In genomic region chr19:12478234-12478941, GRCh38 we compare ENCODE assay signal across 25 cellular contexts. TPM values are rescaled to one million over a fixed set of nuclear protein-coding genes. Genes with fewer than 3 reads are reported as not detected.
A peak's percentile ranks its signal among the peaks of the same experiment; 100 is the strongest.
DNase-seq lines count a peak whose midpoint lies in the region; TF ChIP-seq lines count a peak whose summit lies in the region.
"Had no signal": no experiment of that assay in that cellular context is flagged by ENCODE, and none has a peak within 500 bp of the region (broad histone marks: within the 10 kb centered on the region; RNA-seq: fewer than 3 reads in every experiment).

No MANE protein-coding gene starts in this region.

- no peak for TF ChIP-seq POLR2A in thyroid gland (IDR thresholded peaks at IDR 0.05)

- H3K27ac Mint-ChIP-seq in activated naive CD4-positive, alpha-beta T cell treated with anti-CD3 and anti-CD28 coated beads, Interleukin-2, amount 50 U/mL, for 24 hours, result peak overlapping the region; percentile 73
- H3K27ac Mint-ChIP-seq: nephron had no signal

- no peak for DNase-seq in activated naive CD4-positive, alpha-beta T cell (lab: John Stamatoyannopoulos, UW)
- DNase-seq in NCI-H146 (lab: John Stamatoyannopoulos, UW) (peak; percentile 55), colonic mucosa (peak; percentile 64), thyroid gland (peak; percentile 56 to 60), SJCRH30 (no peak), iPS-NIHi11 (ENCODE audit: low spot score) (no peak)
- DNase-seq in stimulated activated naive CD4-positive, alpha-beta T cell treated with Interleukin-2 at 50 U/mL for 16 hours (lab: John Stamatoyannopoulos, UW), result no peak
- DNase-seq: ACHN; activated effector memory CD4-positive, alpha-beta T cell treated with anti-CD3 and anti-CD28 coated beads, Interleukin-2, amount 50 U/mL, for 16 hours; amygdala; C1 segment of cervical spinal cord; cerebellar nuclear complex; effector memory CD4-positive, alpha-beta T cell; gastrocnemius medialis; GF-D8; KG1; OCI-M1; sigmoid colon; T-helper 2 cell had no signal

- no peak overlapping the region for H3K4me3 Mint-ChIP-seq in activated naive CD4-positive, alpha-beta T cell treated with anti-CD3 and anti-CD28 coated beads, Interleukin-2, amount 50 U/mL, for 24 hours
- H3K4me3 Mint-ChIP-seq: nephron had no signal

- H3K4me1 Mint-ChIP-seq in activated naive CD4-positive, alpha-beta T cell treated with anti-CD3 and anti-CD28 coated beads, Interleukin-2, amount 50 U/mL, for 24 hours, result peaks cover 32% of the 10 kb centered on the region

- 37 to 39% methylated on average over 5 of the region's 5 CpGs for WGBS in thyroid gland, 2 donors

- H3K27ac ChIP-seq in colonic mucosa (no peak overlapping the region), thyroid gland (no peak overlapping the region), SJCRH30 (no peak overlapping the region)
- H3K27ac ChIP-seq: esophagus muscularis mucosa, gastrocnemius medialis, sigmoid colon, SJSA1, suprapubic skin, VCaP had no signal

- no peak overlapping the region for H3K9ac ChIP-seq in colonic mucosa (ENCODE audit: low read depth in 2 of 2, low read length in 2 of 2)

- H3K36me3 ChIP-seq in colonic mucosa (no peaks in the 10 kb centered on the region), thyroid gland (no peaks in the 10 kb centered on the region), SJCRH30 (peaks cover 3% of the 10 kb centered on the region; the same call in 1 of the 2 replicates)
- H3K36me3 ChIP-seq: esophagus muscularis mucosa, gastrocnemius medialis, sigmoid colon, SJSA1, suprapubic skin had no signal

- intact Hi-C loops in colonic mucosa (cut with DNase I) (no loop called here), thyroid gland (cut with DNase I) (no loop called here)

- no peaks in the 10 kb centered on the region for H3K27me3 ChIP-seq in colonic mucosa
- H3K27me3 ChIP-seq in thyroid gland, result no peaks in the 10 kb centered on the region
- H3K27me3 ChIP-seq in SJCRH30, result no peaks in the 10 kb centered on the region
- H3K27me3 ChIP-seq: esophagus muscularis mucosa, gastrocnemius medialis, sigmoid colon, SJSA1, suprapubic skin had no signal

- H3K4me1 ChIP-seq in colonic mucosa (no peaks in the 10 kb centered on the region), thyroid gland (peaks cover 25% of the 10 kb centered on the region in 2 donors), SJCRH30 (0 out of 2 replicates have a peak, but pooled peaks cover 6% of the 10 kb centered on the region)
- H3K4me1 ChIP-seq: SJSA1 had no signal

- TF ChIP-seq CTCF in colonic mucosa (IDR thresholded peaks at IDR 0.05), result no peak
- no peak for TF ChIP-seq CTCF in thyroid gland (IDR thresholded peaks at IDR 0.05)

- H3K4me3 ChIP-seq in colonic mucosa (no peak overlapping the region), thyroid gland (replicated peaks in 1 of 3) (no peak overlapping the region), SJCRH30 (no peak overlapping the region)
- H3K4me3 ChIP-seq: esophagus muscularis mucosa, gastrocnemius medialis, sigmoid colon, SJSA1, suprapubic skin had no signal

- no peaks in the 10 kb centered on the region for H3K27me3 Mint-ChIP-seq in activated naive CD4-positive, alpha-beta T cell treated with anti-CD3 and anti-CD28 coated beads, Interleukin-2, amount 50 U/mL, for 24 hours

- H3K9me3 ChIP-seq in colonic mucosa (no peaks in the 10 kb centered on the region), thyroid gland (no peaks in the 10 kb centered on the region), SJCRH30 (replicated peaks) (peaks cover 2% of the 10 kb centered on the region; the same call in 1 of the 2 replicates)
- H3K9me3 ChIP-seq: esophagus muscularis mucosa, gastrocnemius medialis, sigmoid colon, SJSA1, suprapubic skin had no signal

- no peaks in the 10 kb centered on the region for H3K36me3 Mint-ChIP-seq in activated naive CD4-positive, alpha-beta T cell treated with anti-CD3 and anti-CD28 coated beads, Interleukin-2, amount 50 U/mL, for 24 hours

- H3K9me3 Mint-ChIP-seq in activated naive CD4-positive, alpha-beta T cell treated with anti-CD3 and anti-CD28 coated beads, Interleukin-2, amount 50 U/mL, for 24 hours, result no peaks in the 10 kb centered on the region

RNA-seq across cellular contexts. Expression of gene ZNF709, which starts 6.2 kb away (rescaled TPM):
- total RNA-seq in colonic mucosa, result 1 to 10 TPM; 1.3 to 2.0 TPM
- 1 to 10 TPM; 7.6 to 9.4 (median 8.7) TPM for total RNA-seq in thyroid gland
- total RNA-seq in SJCRH30 (2014; rRNA removed; shearing (Covaris generic)), result 10.6 and 13.3 TPM in 2 replicates

RNA-seq across cellular contexts. Expression of gene ZNF443, which starts 37.6 kb away (rescaled TPM):
- total RNA-seq in colonic mucosa (1 to 10 TPM; 7.4 to 7.6 TPM), thyroid gland (1 to 10 TPM; 4.2 to 7.0 (median 5.0) TPM)
- total RNA-seq in SJCRH30 (2014; rRNA removed; shearing (Covaris generic)), result 10.8 and 12.0 TPM in 2 replicates

Comparison
In these comparisons a context has a peak if more than half of its experiments do, and no peak if none do; other contexts are left out.
1. DNase-seq: peak in NCI-H146 (single experiment), colonic mucosa (single experiment) and thyroid gland (2 of 2); none in activated naive CD4-positive, alpha-beta T cell (0 of 4), SJCRH30 (0 of 2), stimulated activated naive CD4-positive, alpha-beta T cell treated with Interleukin-2 at 50 U/mL for 16 hours (single experiment) and iPS-NIHi11 (single experiment).